In genomic region chr4:48340905-48341775, GRCh38 we compare ENCODE assay signal across 7 cellular contexts. TPM values are rescaled to one million over a fixed set of nuclear protein-coding genes. Genes with fewer than 3 reads are reported as not detected.
DNase-seq lines count a peak whose midpoint lies in the region; ATAC-seq and TF ChIP-seq lines count a peak whose summit lies in the region.

Gene SLAIN2 (plus strand): TSS chr4:48341529. CDS start chr4:48341740, 211 bp downstream.

- in situ Hi-C loops in astrocyte of the cerebellum (cut with HindIII; ENCODE audit: low sequenced_read_pairs): no loop called here

- peak; percentile 97 for TF ChIP-seq POLR2A in GM18505 (IDR thresholded peaks at IDR 0.05; ENCODE audit: borderline replicate concordance, extremely low read depth, insufficient read depth, insufficient read length)

- H3K4me3 ChIP-seq in astrocyte of the cerebellum (ENCODE audit: low read depth, low read length): peak within 1 kb of the TSS; percentile 96

- ATAC-seq in GM18505 (IDR thresholded peaks at IDR 0.05; ENCODE audit: unreplicated experiment) (peak; percentile 84), HG02973 (IDR thresholded peaks at IDR 0.05; ENCODE audit: unreplicated experiment) (peak; percentile 83)

- TF ChIP-seq CTCF in astrocyte of the cerebellum (IDR thresholded peaks at IDR 0.05; ENCODE audit: low read depth, low read length, missing control alignments): peak; percentile 44

- peak; percentile 96 for DNase-seq in NCI-H2029 (lab: John Stamatoyannopoulos, UW)
- DNase-seq in T-helper 22 cell (ENCODE audit: low read depth): peak; percentile 93
- DNase-seq in astrocyte of the cerebellum (ENCODE audit: low read depth): peak; percentile 94
- DNase-seq in hepatic stellate cell (ENCODE audit: low spot score): peak; percentile 93
- DNase-seq in renal cortical epithelial cell (ENCODE audit: low read depth): peak; percentile 90

RNA-seq across cellular contexts. Expression of gene SLAIN2, which starts in this region (rescaled TPM):
- 13.4 and 36.5 TPM in 2 replicates for total RNA-seq in renal cortical epithelial cell

Comparison
In these comparisons a context has a peak if more than half of its experiments do, and no peak if none do; other contexts are left out.
1. Peak in every context shown above with its lines: DNase-seq, ATAC-seq and H3K4me3 ChIP-seq.